ENCODE assay signal across 1 cellular context in the genomic region with DNA sequence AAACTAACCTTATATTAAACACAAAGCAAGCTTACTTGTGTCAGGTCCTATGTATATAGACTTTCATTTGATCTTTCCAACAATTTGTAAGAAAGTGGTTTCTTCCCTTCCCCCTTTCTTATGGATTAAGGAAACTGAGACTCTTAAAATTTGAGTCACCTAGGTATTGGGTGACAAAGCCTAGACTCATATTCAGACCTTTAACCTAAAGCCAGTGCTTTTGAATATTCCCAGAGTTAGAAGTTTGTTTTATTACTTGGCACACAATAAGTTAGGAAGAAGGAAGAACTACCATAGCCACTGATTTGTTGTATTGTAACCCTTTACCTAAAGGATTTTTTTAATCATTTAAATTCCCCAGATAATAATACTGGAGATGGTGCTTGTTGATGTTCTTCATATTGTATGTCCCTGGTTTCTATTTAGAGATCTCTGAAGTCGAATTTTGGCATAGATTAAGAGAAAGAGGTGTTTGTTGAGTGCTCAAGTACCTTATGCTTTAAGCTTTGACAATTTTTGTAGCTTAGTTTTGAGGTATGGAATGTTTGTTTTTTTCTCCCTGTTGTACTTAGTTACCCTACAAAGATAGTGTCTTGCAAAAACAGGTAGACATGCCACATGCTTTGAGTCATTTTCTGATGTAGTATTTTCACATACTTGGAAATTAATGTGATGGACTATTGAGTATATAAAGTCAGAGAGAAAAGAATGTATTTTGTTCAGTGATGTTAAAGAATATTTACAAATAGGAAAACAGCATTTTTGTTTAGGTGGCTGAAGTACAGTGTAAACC.
A peak's percentile ranks its signal among the peaks of the same experiment; 100 is the strongest.
TF ChIP-seq lines count a peak whose summit lies in the region.

No MANE protein-coding gene starts in this region.

TF ChIP-seq in endothelial cell of umbilical vein, 7 proteins besides CTCF, POLR2A, EP300 and RAD21:
- no peak for TF ChIP-seq JUN (IDR thresholded peaks at IDR 0.05; ENCODE audit: borderline replicate concordance, insufficient read depth, insufficient read length, low read depth)
- peak; percentile 42 for TF ChIP-seq FOS (IDR thresholded peaks at IDR 0.05; ENCODE audit: borderline replicate concordance, insufficient read depth, low read length)
